Comparison of ENCODE assay signal across 8 cellular contexts in the genomic region with DNA sequence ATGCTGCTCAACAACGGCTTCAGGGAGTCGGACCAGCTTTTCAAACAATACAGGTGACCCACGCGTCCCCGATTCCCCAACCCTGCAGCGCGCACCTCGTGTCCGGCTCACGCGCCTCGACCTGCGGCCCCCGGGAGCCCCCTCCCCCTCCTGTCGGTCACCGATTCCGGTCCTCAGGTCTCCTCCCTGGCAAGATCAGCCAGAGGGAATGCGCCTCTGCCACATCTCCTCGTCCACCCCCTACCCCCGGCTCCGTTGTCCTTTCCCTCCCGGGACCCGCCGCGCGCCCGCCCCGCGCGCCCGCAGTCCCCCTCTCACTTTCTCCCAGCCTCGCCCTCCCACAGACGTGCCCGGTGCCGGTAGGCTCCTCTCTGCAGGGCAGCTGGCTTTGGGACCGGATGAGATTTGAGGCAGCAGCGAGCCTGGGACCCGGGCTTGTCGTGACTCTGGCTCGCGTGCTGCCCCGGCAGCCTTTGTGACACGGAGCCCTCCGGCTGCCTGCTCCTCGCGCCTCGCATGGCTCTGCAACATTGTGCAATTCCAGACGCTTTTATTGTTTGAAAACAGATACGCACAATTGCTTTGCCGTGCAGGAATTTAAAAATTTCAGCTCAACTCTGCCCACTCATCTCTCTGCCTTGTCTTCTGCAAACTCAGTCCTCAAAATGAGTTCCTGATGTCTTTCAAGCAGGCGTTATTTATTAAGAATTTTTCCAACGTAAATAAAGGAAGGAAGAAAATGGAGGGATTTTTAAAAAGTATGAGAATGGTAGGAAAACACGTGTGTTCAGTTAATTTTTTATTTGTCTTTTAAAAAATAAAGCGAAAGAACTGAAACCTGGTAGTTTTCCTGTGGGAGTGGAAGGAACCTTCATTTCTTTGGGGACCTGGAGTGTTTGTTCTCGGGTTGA. TPM values are rescaled to one million over a fixed set of nuclear protein-coding genes. Genes with fewer than 3 reads are reported as not detected.
DNase-seq lines count a peak whose midpoint lies in the region; ATAC-seq, FAIRE-seq and TF ChIP-seq lines count a peak whose summit lies in the region.

No MANE protein-coding gene starts in this region.

- H3K27ac Mint-ChIP-seq in natural killer cell treated with Interleukin-12 subunit alpha and Interleukin-12 subunit beta and Interleukin-15 and Interleukin-18, amount 100 ng/mL, for 72 hours: peak overlapping the region; percentile 95 to 97
- peak overlapping the region; percentile 89 for H3K27ac Mint-ChIP-seq in type B pancreatic cell

- peaks cover 53% of the 10 kb centered on the region for H3K79me2 ChIP-seq in PC-3 (ENCODE audit: low read length)

- POLR2A ChIA-PET in AG04449 (lab: Yijun Ruan, JAX) (interaction anchor here (1.9 kb wide), 1 partner anchor 124 kb away, joined by 5 read pairs; a partner anchor contains a TSS), PC-3 (lab: Charles Lee; ENCODE audit: unreplicated experiment) (interaction anchor here (0.6 kb wide), 1 partner anchor 57 kb away, joined by 3 read pairs; no protein-coding TSS in a partner anchor)

- H3K27ac ChIP-seq in PC-3 (ENCODE audit: low read length): peak overlapping the region; percentile 26

- intact Hi-C loops in PC-3 (cut with micrococcal nuclease): loop anchor here (2.0 kb wide), 2 partner anchors 16 to 104 kb away; no protein-coding TSS in a partner anchor

- peaks cover 3% of the 10 kb centered on the region; the same call in 1 of the 2 replicates for H3K36me3 ChIP-seq in PC-3 (ENCODE audit: low read depth, low read length)

- H3K4me2 ChIP-seq in PC-3 (ENCODE audit: low read length): peak overlapping the region; percentile 88

- no peak for TF ChIP-seq POLR2A in H54 (IDR thresholded peaks at IDR 0.05; ENCODE audit: low read depth, low read length)

- no peaks in the 10 kb centered on the region for H3K9me3 ChIP-seq in PC-3 (ENCODE audit: low read length)

- TF ChIP-seq CTCF in AG04449 (IDR thresholded peaks at IDR 0.05; ENCODE audit: insufficient read depth, low read length, missing control alignments) (no peak), PC-3 (conservative IDR thresholded peaks at IDR 0.05; ENCODE audit: low read depth, low read length) (no peak), fibroblast of villous mesenchyme (IDR thresholded peaks at IDR 0.05; ENCODE audit: insufficient read depth, low read depth, low read length) (no peak), type B pancreatic cell (conservative IDR thresholded peaks at IDR 0.05) (no peak)

- no peaks in the 10 kb centered on the region for H3F3A ChIP-seq in PC-3 (ENCODE audit: low read length, unreplicated experiment)

- FAIRE-seq in H54 (lab: Jason Lieb, UNC): no peak

- CTCF ChIA-PET in AG04449 (lab: Yijun Ruan, JAX): interaction anchor here (0.8 kb wide), 1 partner anchor 13 kb away, joined by 3 read pairs; no protein-coding TSS in a partner anchor
- CTCF ChIA-PET in PC-3 (lab: Charles Lee): no interaction called here

- H3K4me1 Mint-ChIP-seq in natural killer cell treated with Interleukin-12 subunit alpha and Interleukin-12 subunit beta and Interleukin-15 and Interleukin-18, amount 100 ng/mL, for 72 hours (ENCODE audit: low read depth in 2 of 2): peaks cover 74 to 77% of the 10 kb centered on the region in 2 donors
- H3K4me1 Mint-ChIP-seq in type B pancreatic cell (ENCODE audit: unreplicated experiment): peaks cover 20% of the 10 kb centered on the region

- no peak for DNase-seq in AG04449 (ENCODE audit: low read depth, low spot score)
- peak; percentile 18 for DNase-seq in H54 (ENCODE audit: insufficient read length, low spot score)
- peak; percentile 56 for DNase-seq in PC-3
- DNase-seq in activated gamma-delta T cell treated with anti-CD3 and anti-CD28 coated beads, Interleukin-2, amount 50 U/mL, for 16 hours (ENCODE audit: low read depth): peak; percentile 34
- DNase-seq in fibroblast of villous mesenchyme (ENCODE audit: low read depth): peak; percentile 76
- peak; percentile 80 for DNase-seq in natural killer cell treated with Interleukin-12 subunit alpha and Interleukin-12 subunit beta and Interleukin-15 and Interleukin-18, amount 100 ng/mL, for 72 hours (ENCODE audit: low spot score)
- DNase-seq in type B pancreatic cell (ENCODE audit: extremely low spot score, unreplicated experiment): peak; percentile 73

- H3K9me2 ChIP-seq in PC-3 (replicated peaks; ENCODE audit: low read length): no peaks in the 10 kb centered on the region

- peak overlapping the region; percentile 90 for H2AFZ ChIP-seq in PC-3 (ENCODE audit: low read length)

- H3K9ac ChIP-seq in PC-3 (ENCODE audit: low read length): peak overlapping the region; percentile 77

- peaks cover 15% of the 10 kb centered on the region for H3K36me3 Mint-ChIP-seq in natural killer cell treated with Interleukin-12 subunit alpha and Interleukin-12 subunit beta and Interleukin-15 and Interleukin-18, amount 100 ng/mL, for 72 hours
- peaks cover 9% of the 10 kb centered on the region for H3K36me3 Mint-ChIP-seq in type B pancreatic cell

- peak; percentile 35 for ATAC-seq in PC-3
- ATAC-seq in natural killer cell treated with Interleukin-12 subunit alpha and Interleukin-12 subunit beta and Interleukin-15 and Interleukin-18, amount 100 ng/mL, for 72 hours: peak; percentile 50 to 52
- no peak for ATAC-seq in GM21360 (IDR thresholded peaks at IDR 0.05; ENCODE audit: unreplicated experiment)

- BruUV-seq in PC-3 (replicated peaks; lab: Mats Ljungman, UMichigan): no TSS peak

- peak overlapping the region; percentile 82 for H3K4me3 Mint-ChIP-seq in natural killer cell treated with Interleukin-12 subunit alpha and Interleukin-12 subunit beta and Interleukin-15 and Interleukin-18, amount 100 ng/mL, for 72 hours
- H3K4me3 Mint-ChIP-seq in type B pancreatic cell: peak overlapping the region; percentile 92

- peaks cover 14% of the 10 kb centered on the region for H3K4me1 ChIP-seq in PC-3 (ENCODE audit: insufficient read depth, low read length)

- H4K20me1 ChIP-seq in PC-3 (ENCODE audit: low read length): 0 out of 2 replicates have a peak, but pooled peaks cover 3% of the 10 kb centered on the region

- H3K4me3 ChIP-seq in AG04449 (ENCODE audit: low read depth, low read length): peak overlapping the region; percentile 83
- H3K4me3 ChIP-seq in PC-3 (ENCODE audit: low read length): peak overlapping the region; percentile 91
- peak overlapping the region; percentile 66 for H3K4me3 ChIP-seq in fibroblast of villous mesenchyme (ENCODE audit: low read depth, low read length)

- no peaks in the 10 kb centered on the region for H3K27me3 Mint-ChIP-seq in natural killer cell treated with Interleukin-12 subunit alpha and Interleukin-12 subunit beta and Interleukin-15 and Interleukin-18, amount 100 ng/mL, for 72 hours
- peaks cover 15% of the 10 kb centered on the region for H3K27me3 Mint-ChIP-seq in type B pancreatic cell

- H3K9me3 Mint-ChIP-seq in natural killer cell treated with Interleukin-12 subunit alpha and Interleukin-12 subunit beta and Interleukin-15 and Interleukin-18, amount 100 ng/mL, for 72 hours: no peaks in the 10 kb centered on the region
- H3K9me3 Mint-ChIP-seq in type B pancreatic cell: no peaks in the 10 kb centered on the region

- no peaks in the 10 kb centered on the region for H3K27me3 ChIP-seq in PC-3 (ENCODE audit: low read length)

RNA-seq across cellular contexts. Expression of a gene that starts 0.7 kb away (rescaled TPM):
- total RNA-seq in PC-3 (2014; rRNA removed): 24.7 and 26.3 TPM in 2 replicates
- 30.9 and 54.4 TPM in 2 replicates for total RNA-seq in fibroblast of villous mesenchyme
- total RNA-seq in natural killer cell treated with Interleukin-12 subunit alpha and Interleukin-12 subunit beta and Interleukin-15 and Interleukin-18, amount 100 ng/mL, for 72 hours: 10 to 100 TPM; 54.8 to 69.7 TPM
- total RNA-seq in type B pancreatic cell (ENCODE audit: low replicate concordance): 15.0 and 21.6 TPM in 2 replicates
